In genomic region chr14:71358932-71359421, GRCh38 we compare ENCODE assay signal across 1 cellular context.
A peak's percentile ranks its signal among the peaks of the same experiment; 100 is the strongest.
TF ChIP-seq lines count a peak whose summit lies in the region.

No MANE protein-coding gene starts in this region.

TF ChIP-seq in GM12878, 131 proteins besides CTCF, POLR2A, EP300 and RAD21 (continued from another document):
- TF ChIP-seq, protein P1, sequence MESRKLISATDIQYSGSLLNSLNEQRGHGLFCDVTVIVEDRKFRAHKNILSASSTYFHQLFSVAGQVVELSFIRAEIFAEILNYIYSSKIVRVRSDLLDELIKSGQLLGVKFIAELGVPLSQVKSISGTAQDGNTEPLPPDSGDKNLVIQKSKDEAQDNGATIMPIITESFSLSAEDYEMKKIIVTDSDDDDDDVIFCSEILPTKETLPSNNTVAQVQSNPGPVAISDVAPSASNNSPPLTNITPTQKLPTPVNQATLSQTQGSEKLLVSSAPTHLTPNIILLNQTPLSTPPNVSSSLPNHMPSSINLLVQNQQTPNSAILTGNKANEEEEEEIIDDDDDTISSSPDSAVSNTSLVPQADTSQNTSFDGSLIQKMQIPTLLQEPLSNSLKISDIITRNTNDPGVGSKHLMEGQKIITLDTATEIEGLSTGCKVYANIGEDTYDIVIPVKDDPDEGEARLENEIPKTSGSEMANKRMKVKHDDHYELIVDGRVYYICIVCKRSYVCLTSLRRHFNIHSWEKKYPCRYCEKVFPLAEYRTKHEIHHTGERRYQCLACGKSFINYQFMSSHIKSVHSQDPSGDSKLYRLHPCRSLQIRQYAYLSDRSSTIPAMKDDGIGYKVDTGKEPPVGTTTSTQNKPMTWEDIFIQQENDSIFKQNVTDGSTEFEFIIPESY (IDR thresholded peaks at IDR 0.05) = peak; percentile 98
- TF ChIP-seq KLF5 (IDR thresholded peaks at IDR 0.05; ENCODE audit: partially characterized antibody) = peak; percentile 42
